ENCODE assay signal across 8 cellular contexts in genomic region chr20:34111057-34111711, GRCh38. TPM values are rescaled to one million over a fixed set of nuclear protein-coding genes. Genes with fewer than 3 reads are reported as not detected.
DNase-seq lines count a peak whose midpoint lies in the region; ATAC-seq, FAIRE-seq and TF ChIP-seq lines count a peak whose summit lies in the region.

No MANE protein-coding gene starts in this region.

- H3K4me2 ChIP-seq in H9 (ENCODE audit: insufficient read depth, insufficient read length, low read length), result peak overlapping the region; percentile 88

- no peak overlapping the region for H2AK5ac ChIP-seq in H9 (ENCODE audit: insufficient read length, low read length)

- H3K4me3 Mint-ChIP-seq in H9 (peak overlapping the region; percentile 80 to 98), T-helper 17 cell (peak overlapping the region; percentile 98), neural crest cell (peak overlapping the region; percentile 99)

- H3K4ac ChIP-seq in H9 (ENCODE audit: low read depth, low read length), result peak overlapping the region; percentile 1; the same call in 1 of the 2 replicates

- H3K27me3 Mint-ChIP-seq in H9 (ENCODE audit: low read depth), result no peaks in the 10 kb centered on the region; the same call in 1 of the 2 replicates
- no peaks in the 10 kb centered on the region for H3K27me3 Mint-ChIP-seq in T-helper 17 cell
- peaks cover 9% of the 10 kb centered on the region for H3K27me3 Mint-ChIP-seq in neural crest cell (ENCODE audit: low read depth)

- H3K23me2 ChIP-seq in H9 (ENCODE audit: insufficient read length, low read depth, low read length, poor library complexity, severe bottlenecking), result peaks cover 15% of the 10 kb centered on the region

- H4K91ac ChIP-seq in H9 (ENCODE audit: insufficient read length, low read depth, low read length), result no peak overlapping the region

- peak overlapping the region; percentile 87 for H3K18ac ChIP-seq in H9 (ENCODE audit: insufficient read length, low read depth, low read length)

- H2BK15ac ChIP-seq in H9 (ENCODE audit: low read depth, low read length), result no peak overlapping the region

- no peak overlapping the region for H2BK120ac ChIP-seq in H9 (ENCODE audit: low read depth, low read length, poor library complexity, severe bottlenecking)

- H3K27ac Mint-ChIP-seq in H9 (peak overlapping the region; percentile 52 to 98 (median 85)), T-helper 17 cell (peak overlapping the region; percentile 98), neural crest cell (ENCODE audit: unreplicated experiment) (peak overlapping the region; percentile 88)

- no peak overlapping the region for H3K23ac ChIP-seq in H9 (ENCODE audit: insufficient read length, low read depth, low read length)

- H3K36me3 Mint-ChIP-seq in H9 (ENCODE audit: insufficient read depth in 1 of 3, low read depth in 3 of 3) (peaks cover 30 to 46% (median 36%) of the 10 kb centered on the region in 3 experiments), T-helper 17 cell (ENCODE audit: low read depth) (peaks cover 2% of the 10 kb centered on the region), neural crest cell (ENCODE audit: low read depth) (peaks cover 9% of the 10 kb centered on the region)

- DNase-seq in AG20443 (ENCODE audit: low spot score), result peak; percentile 45
- DNase-seq in H9, result no peak
- no peak for DNase-seq in T-helper 17 cell
- peak; percentile 60 to 73 for DNase-seq in erythroblast (lab: John Stamatoyannopoulos, UW)
- no peak for DNase-seq in neural crest cell (ENCODE audit: low read depth, low spot score)
- no peak for DNase-seq in left lobe of liver (ENCODE audit: low spot score)
- no peak for DNase-seq in urothelium cell line (ENCODE audit: low spot score)

- H3K9ac ChIP-seq in H9 (ENCODE audit: extremely low read depth, insufficient read length, low read length), result peak overlapping the region; percentile 75

- no peak overlapping the region for H4K8ac ChIP-seq in H9 (replicated peaks; ENCODE audit: insufficient read length, low read depth, low read length)

- no peaks in the 10 kb centered on the region for H4K20me1 ChIP-seq in H9 (ENCODE audit: control insufficient read depth, insufficient read depth, insufficient read length)

- TF ChIP-seq CTCF in H9 (conservative IDR thresholded peaks at IDR 0.05), result no peak
- no peak for TF ChIP-seq CTCF in neural crest cell (conservative IDR thresholded peaks at IDR 0.05)

- H3K27me3 ChIP-seq in H9 (ENCODE audit: insufficient read depth, low read length), result no peaks in the 10 kb centered on the region

- H3T11ph ChIP-seq in H9 (ENCODE audit: low read length), result no peak overlapping the region

- H3K4me1 ChIP-seq in H9 (ENCODE audit: insufficient read depth, low read length), result peaks cover 3% of the 10 kb centered on the region; the same call in 1 of the 2 replicates

- ATAC-seq in T-helper 17 cell (no peak), left lobe of liver (no peak), HG02623 (IDR thresholded peaks at IDR 0.05; ENCODE audit: unreplicated experiment) (no peak)

- H3K27ac ChIP-seq in H9 (ENCODE audit: insufficient read length, low read depth, low read length), result no peak overlapping the region

- no peak overlapping the region for H2BK20ac ChIP-seq in H9 (ENCODE audit: low read depth, low read length, poor library complexity, severe bottlenecking)

- H3K9me3 ChIP-seq in H9 (ENCODE audit: control insufficient read depth, low read depth, low read length), result no peaks in the 10 kb centered on the region
- no peaks in the 10 kb centered on the region for H3K9me3 ChIP-seq in T-helper 17 cell (ENCODE audit: control insufficient read depth, low read length, poor library complexity, severe bottlenecking)

- no peak for FAIRE-seq in urothelium cell line (lab: Jason Lieb, UNC)

- H3K4me1 Mint-ChIP-seq in H9, result peaks cover 26 to 33% of the 10 kb centered on the region in 2 experiments
- peaks cover 41% of the 10 kb centered on the region for H3K4me1 Mint-ChIP-seq in T-helper 17 cell
- H3K4me1 Mint-ChIP-seq in neural crest cell, result peaks cover 50% of the 10 kb centered on the region

- H4K5ac ChIP-seq in H9 (ENCODE audit: insufficient read length, low read depth, low read length), result no peak overlapping the region

- H3K79me1 ChIP-seq in H9 (ENCODE audit: insufficient read depth, low read depth, low read length, poor library complexity, severe bottlenecking), result peaks cover 3% of the 10 kb centered on the region

- peaks cover 46% of the 10 kb centered on the region for H3K79me2 ChIP-seq in H9 (ENCODE audit: insufficient read depth, low read length)

- H3K9me3 Mint-ChIP-seq in H9, result no peaks in the 10 kb centered on the region
- no peaks in the 10 kb centered on the region for H3K9me3 Mint-ChIP-seq in neural crest cell

- TF ChIP-seq POLR2A in erythroblast (IDR thresholded peaks at IDR 0.05; ENCODE audit: low read length), result no peak

- H2AFZ ChIP-seq in H9 (ENCODE audit: low read length), result no peak overlapping the region

- peak overlapping the region; percentile 84 for H3K14ac ChIP-seq in H9 (ENCODE audit: insufficient read depth, low read length)

- H3K56ac ChIP-seq in H9 (ENCODE audit: insufficient read length, low read depth, low read length), result no peak overlapping the region

- H2BK5ac ChIP-seq in H9 (ENCODE audit: insufficient read length, low read length), result no peak overlapping the region

- no CpG with 5 or more reads among the region's 24 CpGs for WGBS in H9 (ENCODE audit: extremely low coverage, insufficient read length, low lambda C conversion rate)

- no peak overlapping the region for H2BK12ac ChIP-seq in H9 (ENCODE audit: insufficient read length, low read depth, low read length)

RNA-seq across cellular contexts. Expression of gene EIF2S2, which starts 0.9 kb away (rescaled TPM):
- total RNA-seq in H9 (2021) (188 and 189 TPM in 2 replicates), T-helper 17 cell (10 to 100 TPM; 18.8 to 20.6 TPM), neural crest cell (106 and 111 TPM in 2 replicates), left lobe of liver (20.2 TPM)

Comparison
In these comparisons a context has a peak if more than half of its experiments do, and no peak if none do; other contexts are left out.
1. DNase-seq: peak in AG20443 (single experiment) and erythroblast (2 of 2); none in H9 (single experiment), T-helper 17 cell (0 of 3), neural crest cell (single experiment), left lobe of liver (single experiment) and urothelium cell line (single experiment).
2. Peak in every context shown above with its lines, with median percentiles within 50 percentile points of each other: H3K27ac Mint-ChIP-seq and H3K4me3 Mint-ChIP-seq.